Comparison of ENCODE assay signal across 21 cellular contexts in the genomic region with DNA sequence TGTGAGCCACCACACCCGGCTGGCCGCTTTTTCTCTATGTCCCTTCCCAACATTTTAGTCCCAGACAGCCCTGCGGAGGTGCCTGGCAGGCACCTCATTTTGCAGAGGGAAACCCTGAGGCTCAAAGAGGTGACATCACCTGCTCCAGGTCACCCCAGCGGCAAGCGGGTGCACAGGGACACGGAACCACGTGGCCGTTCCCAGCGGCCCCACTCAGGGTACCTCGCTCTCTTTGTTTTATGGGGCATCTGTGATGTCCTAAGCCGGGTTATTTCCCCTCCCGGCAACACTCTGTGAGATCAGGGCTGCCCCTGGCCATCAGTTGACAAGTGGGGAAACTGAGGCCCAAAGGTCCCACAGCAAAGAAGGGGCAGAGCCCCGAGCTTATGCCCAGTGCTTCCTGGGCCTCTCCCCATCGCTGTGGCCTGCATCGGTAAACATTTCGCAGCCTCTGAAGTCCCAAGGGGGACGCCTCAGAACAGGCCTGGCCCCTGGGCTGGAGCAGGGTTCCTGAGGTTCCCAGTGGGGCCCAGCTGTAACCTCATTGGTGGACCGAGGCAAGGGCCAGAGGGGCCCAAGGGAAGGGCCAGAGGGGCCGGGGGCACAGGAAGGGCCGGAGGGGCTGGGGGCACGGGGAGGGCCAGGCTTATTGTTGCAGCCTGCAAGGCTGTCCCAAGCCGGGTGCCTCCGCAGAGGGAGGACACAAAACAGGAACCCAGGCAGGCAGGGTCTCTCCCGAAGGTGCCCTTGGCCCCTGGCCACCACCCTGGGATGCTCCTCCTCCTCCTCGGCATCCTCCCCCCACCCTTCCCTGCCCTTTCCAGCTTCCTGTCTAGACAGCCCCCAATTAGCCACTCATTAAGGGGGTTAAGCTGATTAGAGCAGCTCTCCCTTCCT. TPM values are rescaled to one million over a fixed set of nuclear protein-coding genes. Genes with fewer than 3 reads are reported as not detected.
DNase-seq lines count a peak whose midpoint lies in the region; ATAC-seq, FAIRE-seq and TF ChIP-seq lines count a peak whose summit lies in the region.
"Had no signal": no experiment of that assay in that cellular context is flagged by ENCODE, and none has a peak within 500 bp of the region (broad histone marks: within the 10 kb centered on the region; RNA-seq: fewer than 3 reads in every experiment).

No MANE protein-coding gene starts in this region.

- FAIRE-seq in endothelial cell of umbilical vein (lab: Jason Lieb, UNC), result no peak
- FAIRE-seq: bronchial epithelial cell had no signal

- H3K27ac Mint-ChIP-seq in progenitor cell of endocrine pancreas, result no peak overlapping the region
- H3K27ac Mint-ChIP-seq: activated CD8-positive, alpha-beta memory T cell treated with anti-CD3 and anti-CD28 coated beads, Interleukin-2, amount 10 ng/mL, durations not matched to agents 7 days and 5 days; activated T-helper 17 cell treated with anti-CD3 and anti-CD28 coated beads, Interleukin-2, amount 50 U/mL, for 72 hours; CD4-positive, alpha-beta memory T cell had no signal

- no peak for TF ChIP-seq POLR2A in endothelial cell of umbilical vein (IDR thresholded peaks at IDR 0.05; ENCODE audit: low read depth, low read length)

- BruUV-seq in endothelial cell of umbilical vein (replicated peaks; lab: Mats Ljungman, UMichigan), result no TSS peak

- peaks cover 15% of the 10 kb centered on the region for H3K79me2 ChIP-seq in endothelial cell of umbilical vein (ENCODE audit: control insufficient read depth, insufficient read depth, low read length)

- no peaks in the 10 kb centered on the region for H3K9me3 Mint-ChIP-seq in progenitor cell of endocrine pancreas (ENCODE audit: low read depth)
- H3K9me3 Mint-ChIP-seq: activated T-helper 17 cell treated with anti-CD3 and anti-CD28 coated beads, Interleukin-2, amount 50 U/mL, for 72 hours; CD4-positive, alpha-beta memory T cell had no signal

- H3K9ac ChIP-seq in endothelial cell of umbilical vein (replicated peaks; ENCODE audit: extremely low read depth, insufficient read depth, low read length) (no peak overlapping the region), skeletal muscle tissue (ENCODE audit: low read depth in 1 of 3, low read length in 3 of 3) (peak overlapping the region in 2 of 3 donors; percentile 38 to 70)

- no peak overlapping the region for H2AFZ ChIP-seq in endothelial cell of umbilical vein (ENCODE audit: low read depth, low read length)

- no peaks in the 10 kb centered on the region for H3K9me1 ChIP-seq in endothelial cell of umbilical vein (replicated peaks; ENCODE audit: control insufficient read depth, extremely low read depth, insufficient read depth, low read length)

- H3K27me3 Mint-ChIP-seq in progenitor cell of endocrine pancreas, result peaks cover 27% of the 10 kb centered on the region
- H3K27me3 Mint-ChIP-seq: activated CD8-positive, alpha-beta memory T cell treated with anti-CD3 and anti-CD28 coated beads, Interleukin-2, amount 10 ng/mL, durations not matched to agents 7 days and 5 days; activated T-helper 17 cell treated with anti-CD3 and anti-CD28 coated beads, Interleukin-2, amount 50 U/mL, for 72 hours; CD4-positive, alpha-beta memory T cell had no signal

- CTCF ChIA-PET in AG04450 (lab: Charles Lee), result interaction anchor here (0.6 to 0.7 kb wide), 2 partner anchors 56 to 91 kb away, joined by 3 read pairs; no protein-coding TSS in a partner anchor
- CTCF ChIA-PET in endothelial cell of umbilical vein (lab: Charles Lee), result interaction anchor here (1.0 kb wide), 1 partner anchor 12 kb away, joined by 4 read pairs; no protein-coding TSS in a partner anchor

- POLR2A ChIA-PET in AG04450 (lab: Yijun Ruan, JAX) (no interaction called here), endothelial cell of umbilical vein (lab: Charles Lee) (no interaction called here)

- DNase-seq in AG04450 (ENCODE audit: low read depth, low spot score) (no peak), NCI-H82 treated with DMSO at 0.1 percent for 48 hours (lab: John Stamatoyannopoulos, UW; ENCODE audit: unreplicated experiment) (peak; percentile 58), endothelial cell of umbilical vein (ENCODE audit: low read depth, low spot score) (peak; percentile 41), H4 (ENCODE audit: low spot score) (no peak), progenitor cell of endocrine pancreas (ENCODE audit: low spot score, unreplicated experiment) (no peak), DMS53 treated with DMSO at 0.1 percent for 48 hours (lab: John Stamatoyannopoulos, UW; ENCODE audit: unreplicated experiment) (no peak)
- DNase-seq: ACHN; activated CD4-positive, alpha-beta T cell treated with anti-CD3 and anti-CD28 coated beads for 48 hours; activated CD8-positive, alpha-beta memory T cell treated with anti-CD3 and anti-CD28 coated beads, Interleukin-2, amount 10 ng/mL, durations not matched to agents 7 days and 5 days; CD4-positive, alpha-beta memory T cell; MG63; NCI-H187; NCI-H226; nucleus accumbens had no signal

- H3K36me3 ChIP-seq in endothelial cell of umbilical vein (ENCODE audit: control insufficient read depth in 2 of 2, extremely low read depth in 1 of 2, insufficient read depth in 2 of 2, low read length in 2 of 2) (peaks cover 0 to 19% of the 10 kb centered on the region in 2 experiments), skeletal muscle tissue (ENCODE audit: control insufficient read depth in 3 of 3, insufficient read depth in 3 of 3, low read length in 3 of 3) (peaks cover 25 to 40% (median 29%) of the 10 kb centered on the region in 3 donors)

- dilution Hi-C loops in endothelial cell of umbilical vein (cut with MboI; ENCODE audit: extremely low pct_ligation_motif_present, low sequenced_read_pairs), result no loop called here

- H3K9me3 ChIP-seq in AG04450 (ENCODE audit: control insufficient read depth, insufficient read depth, low read length) (no peaks in the 10 kb centered on the region; the same call in 1 of the 2 replicates), endothelial cell of umbilical vein (replicated peaks; ENCODE audit: control insufficient read depth, insufficient read depth, low read length) (no peaks in the 10 kb centered on the region), skeletal muscle tissue (ENCODE audit: control insufficient read depth in 3 of 3, low read length in 3 of 3) (no peaks in the 10 kb centered on the region)
- H3K9me3 ChIP-seq: MG63 had no signal

- H3K27me3 ChIP-seq in AG04450 (ENCODE audit: control insufficient read depth, insufficient read depth, low read length), result no peaks in the 10 kb centered on the region
- H3K27me3 ChIP-seq in endothelial cell of umbilical vein (ENCODE audit: control insufficient read depth in 2 of 2, insufficient read depth in 2 of 2, low read length in 2 of 2), result no peaks in the 10 kb centered on the region
- no peaks in the 10 kb centered on the region for H3K27me3 ChIP-seq in skeletal muscle tissue (ENCODE audit: control insufficient read depth in 3 of 3, insufficient read depth in 3 of 3, low read length in 3 of 3)
- H3K27me3 ChIP-seq: MG63 had no signal

- intact Hi-C loops in endothelial cell of umbilical vein (cut with micrococcal nuclease), result no loop called here

- ATAC-seq in GM18858 (IDR thresholded peaks at IDR 0.05; ENCODE audit: unreplicated experiment), result no peak
- ATAC-seq: activated CD8-positive, alpha-beta memory T cell treated with anti-CD3 and anti-CD28 coated beads, Interleukin-2, amount 10 ng/mL, durations not matched to agents 7 days and 5 days; activated T-helper 17 cell treated with anti-CD3 and anti-CD28 coated beads, Interleukin-2, amount 50 U/mL, for 72 hours; esophagus mucosa had no signal

- peaks cover 9% of the 10 kb centered on the region for H3K4me1 Mint-ChIP-seq in progenitor cell of endocrine pancreas (ENCODE audit: low read depth)
- H3K4me1 Mint-ChIP-seq: activated CD8-positive, alpha-beta memory T cell treated with anti-CD3 and anti-CD28 coated beads, Interleukin-2, amount 10 ng/mL, durations not matched to agents 7 days and 5 days; activated T-helper 17 cell treated with anti-CD3 and anti-CD28 coated beads, Interleukin-2, amount 50 U/mL, for 72 hours had no signal

- no peak overlapping the region for H3K4me2 ChIP-seq in endothelial cell of umbilical vein (ENCODE audit: insufficient read depth, low read length)

- TF ChIP-seq CTCF in AG04450 (IDR thresholded peaks at IDR 0.05; ENCODE audit: low read depth, low read length), result no peak
- no peak for TF ChIP-seq CTCF in endothelial cell of umbilical vein (IDR thresholded peaks at IDR 0.05; ENCODE audit: extremely low read depth in 1 of 2, insufficient read depth in 1 of 2, low read depth in 1 of 2, low read length in 2 of 2)
- no peak for TF ChIP-seq CTCF in progenitor cell of endocrine pancreas (IDR thresholded peaks at IDR 0.05; ENCODE audit: unreplicated experiment)

- H3K4me1 ChIP-seq in endothelial cell of umbilical vein (ENCODE audit: control insufficient read depth, extremely low read depth, insufficient read depth, low read length) (peaks cover 20% of the 10 kb centered on the region), skeletal muscle tissue (ENCODE audit: control insufficient read depth in 3 of 3, insufficient read depth in 3 of 3, low read length in 3 of 3) (peaks cover 35 to 50% (median 48%) of the 10 kb centered on the region in 3 donors)

- H4K20me1 ChIP-seq in endothelial cell of umbilical vein (replicated peaks; ENCODE audit: control insufficient read depth, extremely low read depth, insufficient read depth, low read length), result no peaks in the 10 kb centered on the region

- H3K36me3 Mint-ChIP-seq in progenitor cell of endocrine pancreas (ENCODE audit: insufficient read depth), result peaks cover 2% of the 10 kb centered on the region

- no peak overlapping the region for H3K4me3 Mint-ChIP-seq in progenitor cell of endocrine pancreas (ENCODE audit: low read depth)
- H3K4me3 Mint-ChIP-seq: activated CD8-positive, alpha-beta memory T cell treated with anti-CD3 and anti-CD28 coated beads, Interleukin-2, amount 10 ng/mL, durations not matched to agents 7 days and 5 days; activated T-helper 17 cell treated with anti-CD3 and anti-CD28 coated beads, Interleukin-2, amount 50 U/mL, for 72 hours; CD4-positive, alpha-beta memory T cell had no signal

- H3K4me3 ChIP-seq in AG04450 (ENCODE audit: low read depth, low read length) (no peak overlapping the region), endothelial cell of umbilical vein (replicated peaks in 1 of 3; ENCODE audit: insufficient read depth in 1 of 3, low read depth in 1 of 3, low read length in 3 of 3) (no peak overlapping the region), skeletal muscle tissue (ENCODE audit: low read length in 3 of 3) (no peak overlapping the region)
- H3K4me3 ChIP-seq: MG63 had no signal

- H3K27ac ChIP-seq in AG04450 (ENCODE audit: low read depth, low read length) (peak overlapping the region; percentile 11), endothelial cell of umbilical vein (ENCODE audit: insufficient read depth, low read depth, low read length) (peak overlapping the region; percentile 34), skeletal muscle tissue (ENCODE audit: low read depth, low read length) (peak overlapping the region; percentile 40)

RNA-seq across cellular contexts. Expression of gene SMIM24, which starts 39.0 kb away (rescaled TPM):
- polyA plus RNA-seq in AG04450 (2011; rRNA removed) (0.19 TPM in 1 of 2 replicates, not detected in the other), endothelial cell of umbilical vein (not detected in 2 replicates)
- not detected in 2 replicates for polyA minus RNA-seq in AG04450 (2011; rRNA and poly(A)+ RNA removed)
- total RNA-seq in endothelial cell of umbilical vein (not detected in 2 replicates), skeletal muscle tissue (not detected), progenitor cell of endocrine pancreas (1.3 and 1.6 TPM in 2 replicates)
- not detected in 2 replicates for polyA plus RNA-seq in endothelial cell of umbilical vein (2011; cell fraction: cytosol; rRNA removed)
- 0.21 TPM in 1 of 2 replicates, not detected in the other for polyA plus RNA-seq in endothelial cell of umbilical vein (2011; cell fraction: nucleus; rRNA removed)
- not detected in 2 replicates for polyA plus RNA-seq in endothelial cell of umbilical vein (2012)
- 1.2 TPM in 1 of 2 replicates, not detected in the other for polyA minus RNA-seq in endothelial cell of umbilical vein
- not detected for polyA minus RNA-seq in endothelial cell of umbilical vein (2011; cell fraction: cytosol; rRNA and poly(A)+ RNA removed)
- not detected in 2 replicates for polyA minus RNA-seq in endothelial cell of umbilical vein (2011; cell fraction: nucleus; rRNA and poly(A)+ RNA removed)
- not detected in 2 replicates for total RNA-seq in H4 (2014; rRNA removed; shearing (Covaris generic))
- total RNA-seq: bronchial epithelial cell; CD4-positive, alpha-beta memory T cell; dermis microvascular lymphatic vessel endothelial cell; esophagus mucosa had no signal
- polyA plus RNA-seq: CD4-positive, alpha-beta memory T cell had no signal

RNA-seq across cellular contexts. Expression of gene SMIM44, which starts 41.9 kb away (rescaled TPM):
- polyA plus RNA-seq in AG04450 (2011; rRNA removed) (not detected in 2 replicates), endothelial cell of umbilical vein (not detected in 2 replicates)
- polyA minus RNA-seq in AG04450 (2011; rRNA and poly(A)+ RNA removed), result not detected in 2 replicates
- total RNA-seq in endothelial cell of umbilical vein (not detected in 2 replicates), skeletal muscle tissue (not detected), progenitor cell of endocrine pancreas (not detected in 2 replicates)
- polyA plus RNA-seq in endothelial cell of umbilical vein (2011; cell fraction: cytosol; rRNA removed), result not detected in 2 replicates
- not detected in 2 replicates for polyA plus RNA-seq in endothelial cell of umbilical vein (2011; cell fraction: nucleus; rRNA removed)
- polyA plus RNA-seq in endothelial cell of umbilical vein (2012), result not detected in 2 replicates
- not detected in 2 replicates for polyA minus RNA-seq in endothelial cell of umbilical vein
- polyA minus RNA-seq in endothelial cell of umbilical vein (2011; cell fraction: cytosol; rRNA and poly(A)+ RNA removed), result not detected
- polyA minus RNA-seq in endothelial cell of umbilical vein (2011; cell fraction: nucleus; rRNA and poly(A)+ RNA removed), result not detected in 2 replicates
- total RNA-seq in H4 (2014; rRNA removed; shearing (Covaris generic)), result not detected in 2 replicates
- total RNA-seq: activated CD8-positive, alpha-beta memory T cell treated with anti-CD3 and anti-CD28 coated beads, Interleukin-2, amount 10 ng/mL, durations not matched to agents 7 days and 5 days; activated T-helper 17 cell treated with anti-CD3 and anti-CD28 coated beads, Interleukin-2, amount 50 U/mL, for 72 hours; bronchial epithelial cell; CD4-positive, alpha-beta memory T cell; dermis microvascular lymphatic vessel endothelial cell; esophagus mucosa; lower leg skin had no signal
- polyA plus RNA-seq: CD4-positive, alpha-beta memory T cell had no signal

RNA-seq across cellular contexts. Expression of gene DOHH, which starts 59.1 kb away (rescaled TPM):
- polyA plus RNA-seq in AG04450 (2011; rRNA removed) (3.4 and 4.2 TPM in 2 replicates), endothelial cell of umbilical vein (8.0 and 8.7 TPM in 2 replicates)
- polyA minus RNA-seq in AG04450 (2011; rRNA and poly(A)+ RNA removed), result 1.2 and 1.4 TPM in 2 replicates
- total RNA-seq in endothelial cell of umbilical vein (14.8 and 15.2 TPM in 2 replicates), skeletal muscle tissue (9.4 TPM), progenitor cell of endocrine pancreas (9.4 and 9.9 TPM in 2 replicates)
- 4.9 and 8.5 TPM in 2 replicates for polyA plus RNA-seq in endothelial cell of umbilical vein (2011; cell fraction: cytosol; rRNA removed)
- polyA plus RNA-seq in endothelial cell of umbilical vein (2011; cell fraction: nucleus; rRNA removed), result 4.1 and 5.8 TPM in 2 replicates
- 11.1 and 12.9 TPM in 2 replicates for polyA plus RNA-seq in endothelial cell of umbilical vein (2012)
- 3.8 and 5.0 TPM in 2 replicates for polyA minus RNA-seq in endothelial cell of umbilical vein
- polyA minus RNA-seq in endothelial cell of umbilical vein (2011; cell fraction: cytosol; rRNA and poly(A)+ RNA removed), result 17.2 TPM
- polyA minus RNA-seq in endothelial cell of umbilical vein (2011; cell fraction: nucleus; rRNA and poly(A)+ RNA removed), result 2.5 and 3.0 TPM in 2 replicates
- 6.9 and 11.0 TPM in 2 replicates for total RNA-seq in H4 (2014; rRNA removed; shearing (Covaris generic))

Comparison
In these comparisons a context has a peak if more than half of its experiments do, and no peak if none do; other contexts are left out.
1. DNase-seq: peak in NCI-H82 treated with DMSO at 0.1 percent for 48 hours (single experiment) and endothelial cell of umbilical vein (single experiment); none in AG04450 (single experiment), H4 (single experiment), progenitor cell of endocrine pancreas (single experiment) and DMS53 treated with DMSO at 0.1 percent for 48 hours (single experiment).
2. Peak in every context shown above with its lines, with median percentiles within 50 percentile points of each other: H3K27ac ChIP-seq.